ENCODE assay signal across 8 cellular contexts in genomic region chr3:43998374-43998840, GRCh38.
DNase-seq lines count a peak whose midpoint lies in the region; TF ChIP-seq lines count a peak whose summit lies in the region.

No MANE protein-coding gene starts in this region.

- no peaks in the 10 kb centered on the region for H4K20me1 ChIP-seq in osteoblast (ENCODE audit: insufficient read depth, low read length)

- H3K4me3 ChIP-seq in effector memory CD4-positive, alpha-beta T cell (ENCODE audit: insufficient read depth, low read depth, low read length, poor library complexity, severe bottlenecking), result peak overlapping the region; percentile 23
- H3K4me3 ChIP-seq in osteoblast (ENCODE audit: insufficient read depth, low read length), result peak overlapping the region; percentile 81

- peak overlapping the region; percentile 88 for H2AFZ ChIP-seq in osteoblast (ENCODE audit: low read length)

- no peaks in the 10 kb centered on the region for H3K9me3 ChIP-seq in effector memory CD4-positive, alpha-beta T cell (ENCODE audit: control insufficient read depth, low read length)
- H3K9me3 ChIP-seq in osteoblast (ENCODE audit: low read depth, low read length), result no peaks in the 10 kb centered on the region

- H3K27ac ChIP-seq in effector memory CD4-positive, alpha-beta T cell (ENCODE audit: insufficient read depth, low read length, poor library complexity, severe bottlenecking), result no peak overlapping the region
- H3K27ac ChIP-seq in osteoblast (ENCODE audit: low read depth, low read length), result peak overlapping the region; percentile 37

- peaks cover 48% of the 10 kb centered on the region for H3K27me3 ChIP-seq in effector memory CD4-positive, alpha-beta T cell (replicated peaks; ENCODE audit: control insufficient read depth, insufficient read depth, low read length, poor library complexity, severe bottlenecking)
- H3K27me3 ChIP-seq in osteoblast (ENCODE audit: insufficient read depth, low read length), result peaks cover 48% of the 10 kb centered on the region

- H3K27me3 Mint-ChIP-seq in IgD-negative memory B cell, result peaks cover 22% of the 10 kb centered on the region

- peak overlapping the region; percentile 87 to 98 (median 93) for H3K4me3 Mint-ChIP-seq in IgD-negative memory B cell

- H3K27ac Mint-ChIP-seq in IgD-negative memory B cell, result peak overlapping the region; percentile 27 to 89 (median 54)

- no peaks in the 10 kb centered on the region for H3K9me3 Mint-ChIP-seq in IgD-negative memory B cell

- no peak for TF ChIP-seq CTCF in osteoblast (IDR thresholded peaks at IDR 0.05; ENCODE audit: extremely low read depth, low read depth, low read length)

- peak overlapping the region; percentile 86 for H3K4me2 ChIP-seq in osteoblast (ENCODE audit: insufficient read depth, low read length)

- H3K36me3 ChIP-seq in effector memory CD4-positive, alpha-beta T cell (ENCODE audit: control insufficient read depth, insufficient read depth, low read length), result no peaks in the 10 kb centered on the region
- no peaks in the 10 kb centered on the region for H3K36me3 ChIP-seq in osteoblast (ENCODE audit: insufficient read depth, low read length)

- H3K4me1 Mint-ChIP-seq in IgD-negative memory B cell, result peaks cover 31 to 36% (median 32%) of the 10 kb centered on the region in 3 donors

- peaks cover 28% of the 10 kb centered on the region for H3K79me2 ChIP-seq in osteoblast (ENCODE audit: insufficient read depth, low read length)

- H3K36me3 Mint-ChIP-seq in IgD-negative memory B cell, result no peaks in the 10 kb centered on the region

- DNase-seq in EH (ENCODE audit: low read depth), result peak; percentile 16
- no peak for DNase-seq in effector memory CD4-positive, alpha-beta T cell
- peak; percentile 68 for DNase-seq in osteoblast (ENCODE audit: insufficient read length, low spot score, missing footprints)
- no peak for DNase-seq in stimulated activated CD4-positive, alpha-beta T cell treated with anti-CD3 and anti-CD28 coated beads, Interleukin-4, amount 100 ng/mL, for 1 hour
- DNase-seq in SIG-M5 (lab: John Stamatoyannopoulos, UW), result no peak
- DNase-seq in NCI-H2171 (lab: John Stamatoyannopoulos, UW), result no peak
- DNase-seq in activated CD8-positive, alpha-beta memory T cell treated with anti-CD3 and anti-CD28 coated beads, Interleukin-2, amount 50 U/mL, for 48 hours, result no peak

- H3K4me1 ChIP-seq in effector memory CD4-positive, alpha-beta T cell (ENCODE audit: control insufficient read depth, insufficient read depth, low read length, poor library complexity, severe bottlenecking), result peaks cover 43% of the 10 kb centered on the region
- H3K4me1 ChIP-seq in osteoblast (ENCODE audit: insufficient read depth, low read length), result peaks cover 25% of the 10 kb centered on the region

Comparison
In these comparisons a context has a peak if more than half of its experiments do, and no peak if none do; other contexts are left out.
1. DNase-seq: peak in EH (single experiment) and osteoblast (single experiment); none in effector memory CD4-positive, alpha-beta T cell (0 of 3), stimulated activated CD4-positive, alpha-beta T cell treated with anti-CD3 and anti-CD28 coated beads, Interleukin-4, amount 100 ng/mL, for 1 hour (single experiment), SIG-M5 (single experiment), NCI-H2171 (single experiment) and activated CD8-positive, alpha-beta memory T cell treated with anti-CD3 and anti-CD28 coated beads, Interleukin-2, amount 50 U/mL, for 48 hours (single experiment).